ENCODE assay signal across 30 cellular contexts in genomic region chr14:67495827-67496226, GRCh38.
"Had no signal": no experiment of that assay in that cellular context is flagged by ENCODE, and none has a peak within 500 bp of the region (broad histone marks: within the 10 kb centered on the region; RNA-seq: fewer than 3 reads in every experiment).

No MANE protein-coding gene starts in this region.

- DNase-seq: activated CD4-positive, alpha-beta T cell treated with anti-CD3 and anti-CD28 coated beads for 48 hours; activated CD4-positive, alpha-beta T cell treated with anti-CD3 and anti-CD28 coated beads, Interleukin-2, amount 50 U/mL, for 1 hour; activated CD4-positive, alpha-beta T cell treated with anti-CD3 and anti-CD28 coated beads, Interleukin-2, amount 50 U/mL, for 48 hours; activated CD8-positive, alpha-beta memory T cell treated with anti-CD3 and anti-CD28 coated beads for 24 hours; activated CD8-positive, alpha-beta T cell treated with anti-CD3 and anti-CD28 coated beads for 36 hours; activated effector memory CD4-positive, alpha-beta T cell treated with Interleukin-2 at 50 U/mL for 16 hours; activated gamma-delta T cell treated with Interleukin-2 at 50 U/mL for 16 hours; activated naive CD4-positive, alpha-beta T cell treated with Interleukin-2 at 50 U/mL for 16 hours; activated naive CD8-positive, alpha-beta T cell treated with anti-CD3 and anti-CD28 coated beads, Interleukin-2, amount 10 ng/mL, durations not matched to agents 7 days and 5 days; activated T-cell treated with anti-CD3 and anti-CD28 coated beads, Interleukin-2, amount 50 U/mL, for 4 hours; central memory CD4-positive, alpha-beta T cell; cerebellar nuclear complex; dorsolateral prefrontal cortex; effector memory CD4-positive, alpha-beta T cell; endodermal cell; foreskin fibroblast; head of caudate nucleus; T-helper 2 cell had no signal

- H3K27me3 Mint-ChIP-seq: activated CD8-positive, alpha-beta T cell treated with anti-CD3 and anti-CD28 coated beads for 36 hours; activated naive CD4-positive, alpha-beta T cell treated with anti-CD3 and anti-CD28 coated beads, Interleukin-2, amount 50 U/mL, for 24 hours; activated naive CD8-positive, alpha-beta T cell treated with anti-CD3 and anti-CD28 coated beads, Interleukin-2, amount 10 ng/mL, durations not matched to agents 7 days and 5 days; activated T-helper 17 cell treated with anti-CD3 and anti-CD28 coated beads, Interleukin-2, amount 50 U/mL, for 72 hours had no signal

- H3K36me3 Mint-ChIP-seq: brain had no signal

- H3K27ac ChIP-seq: ascending aorta, breast epithelium, cardiac muscle cell, coronary artery, dorsolateral prefrontal cortex, VCaP had no signal

- H3K4me1 Mint-ChIP-seq: activated T-helper 17 cell treated with anti-CD3 and anti-CD28 coated beads, Interleukin-2, amount 50 U/mL, for 72 hours had no signal

- H3K27ac Mint-ChIP-seq: activated CD8-positive, alpha-beta T cell treated with anti-CD3 and anti-CD28 coated beads for 36 hours; activated naive CD4-positive, alpha-beta T cell treated with anti-CD3 and anti-CD28 coated beads, Interleukin-2, amount 50 U/mL, for 24 hours; activated naive CD8-positive, alpha-beta T cell treated with anti-CD3 and anti-CD28 coated beads, Interleukin-2, amount 10 ng/mL, durations not matched to agents 7 days and 5 days; activated T-helper 17 cell treated with anti-CD3 and anti-CD28 coated beads, Interleukin-2, amount 50 U/mL, for 72 hours; brain; dendritic cell treated with granulocyte-macrophage colony-stimulating factor and Interleukin-4, amounts not matched to agents 40 ng/mL and 50 ng/mL, for 4 days; endodermal cell; WTC11 had no signal

- H3K9me3 Mint-ChIP-seq: activated naive CD4-positive, alpha-beta T cell treated with anti-CD3 and anti-CD28 coated beads, Interleukin-2, amount 50 U/mL, for 24 hours; activated T-helper 17 cell treated with anti-CD3 and anti-CD28 coated beads, Interleukin-2, amount 50 U/mL, for 72 hours had no signal

- H3K27me3 ChIP-seq: ascending aorta, breast epithelium, cardiac muscle cell, dorsolateral prefrontal cortex had no signal

- H3K4me1 ChIP-seq: ascending aorta, breast epithelium had no signal

- H3K36me3 ChIP-seq: ascending aorta, breast epithelium, cardiac muscle cell had no signal

- H3K4me3 Mint-ChIP-seq: activated CD8-positive, alpha-beta T cell treated with anti-CD3 and anti-CD28 coated beads for 36 hours; activated naive CD4-positive, alpha-beta T cell treated with anti-CD3 and anti-CD28 coated beads, Interleukin-2, amount 50 U/mL, for 24 hours; activated naive CD8-positive, alpha-beta T cell treated with anti-CD3 and anti-CD28 coated beads, Interleukin-2, amount 10 ng/mL, durations not matched to agents 7 days and 5 days; activated T-cell treated with anti-CD3 and anti-CD28 coated beads, Interleukin-2, amount 50 U/mL, for 4 hours; activated T-helper 17 cell treated with anti-CD3 and anti-CD28 coated beads, Interleukin-2, amount 50 U/mL, for 72 hours; brain; dendritic cell treated with granulocyte-macrophage colony-stimulating factor and Interleukin-4, amounts not matched to agents 40 ng/mL and 50 ng/mL, for 4 days; endodermal cell; WTC11 had no signal

- H3K4me3 ChIP-seq: ascending aorta, breast epithelium, cardiac muscle cell, coronary artery, dorsolateral prefrontal cortex had no signal

- ATAC-seq: activated CD4-positive, CD25-positive, alpha-beta regulatory T cell treated with anti-CD3 and anti-CD28 coated beads, Interleukin-2, amount 50 U/mL, for 24 hours; activated CD8-positive, alpha-beta T cell treated with anti-CD3 and anti-CD28 coated beads for 36 hours; activated T-cell treated with anti-CD3 and anti-CD28 coated beads, Interleukin-2, amount 50 U/mL, for 4 hours; activated T-helper 17 cell treated with anti-CD3 and anti-CD28 coated beads, Interleukin-2, amount 50 U/mL, for 72 hours; esophagus mucosa; WTC11 had no signal
